9 cellular contexts compared by ENCODE assay signal in the genomic region with DNA sequence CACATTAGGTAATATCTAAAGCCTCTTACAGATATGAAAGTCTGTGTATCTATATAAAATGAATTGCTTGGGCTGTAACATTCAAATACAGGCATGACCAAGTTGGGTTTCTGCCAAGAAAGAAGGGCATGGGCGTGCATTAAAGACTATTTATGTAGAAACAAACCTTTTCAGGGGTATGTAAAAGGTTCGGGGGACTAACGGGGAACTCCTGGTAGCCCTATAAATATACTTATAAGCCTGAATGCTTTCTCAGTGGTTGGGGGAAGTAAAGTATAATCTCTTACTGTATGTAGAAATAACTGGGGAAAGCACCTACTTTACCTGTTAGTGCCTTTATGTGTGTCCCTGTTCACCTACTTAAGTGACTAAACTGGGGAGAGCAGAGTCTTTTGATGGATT.
DNase-seq lines count a peak whose midpoint lies in the region; ATAC-seq and TF ChIP-seq lines count a peak whose summit lies in the region.
"Had no signal": no experiment of that assay in that cellular context is flagged by ENCODE, and none has a peak within 500 bp of the region (broad histone marks: within the 10 kb centered on the region; RNA-seq: fewer than 3 reads in every experiment).

No MANE protein-coding gene starts in this region.

- H3K36me3 ChIP-seq in OCI-LY3 (replicated peaks; ENCODE audit: low read depth, low read length) (no peaks in the 10 kb centered on the region), transverse colon (no peaks in the 10 kb centered on the region), MG63 (no peaks in the 10 kb centered on the region)
- H3K36me3 ChIP-seq in effector memory CD4-positive, alpha-beta T cell (ENCODE audit: control insufficient read depth, insufficient read depth, low read length): no peaks in the 10 kb centered on the region
- H3K36me3 ChIP-seq: HAP-1 had no signal

- no peak for TF ChIP-seq POLR2A in transverse colon (IDR thresholded peaks at IDR 0.05)

- H3K4me3 ChIP-seq in OCI-LY3 (ENCODE audit: low read length) (no peak overlapping the region), transverse colon (no peak overlapping the region), MG63 (no peak overlapping the region)
- H3K4me3 ChIP-seq in effector memory CD4-positive, alpha-beta T cell (ENCODE audit: insufficient read depth, low read depth, low read length, poor library complexity, severe bottlenecking): no peak overlapping the region
- H3K4me3 ChIP-seq: HAP-1 had no signal

- ATAC-seq in HG02852 (IDR thresholded peaks at IDR 0.05; ENCODE audit: unreplicated experiment): peak; percentile 98

- H2AFZ ChIP-seq in OCI-LY3 (ENCODE audit: low read depth, low read length): no peak overlapping the region

- H4K20me1 ChIP-seq in OCI-LY3 (ENCODE audit: insufficient read depth, low read length): no peaks in the 10 kb centered on the region

- peak; percentile 32 for DNase-seq in stimulated activated CD4-positive, alpha-beta T cell treated with anti-CD3 and anti-CD28 coated beads, Interleukin-15, amount 100 ng/mL, for 24 hours
- no peak for DNase-seq in stimulated activated CD4-positive, alpha-beta T cell treated with anti-CD3 and anti-CD28 coated beads, Interleukin-1b, Interleukin-23, amount 100 ng/mL, for 48 hours
- DNase-seq in transverse colon (peak; percentile 39), SHP77 treated with DMSO at 0.1 percent for 48 hours (lab: John Stamatoyannopoulos, UW) (no peak), MG63 (no peak)
- DNase-seq in effector memory CD4-positive, alpha-beta T cell: no peak

- no peaks in the 10 kb centered on the region for H3K27me3 ChIP-seq in OCI-LY3 (ENCODE audit: low read depth, low read length)
- no peaks in the 10 kb centered on the region for H3K27me3 ChIP-seq in transverse colon
- no peaks in the 10 kb centered on the region for H3K27me3 ChIP-seq in effector memory CD4-positive, alpha-beta T cell (replicated peaks; ENCODE audit: control insufficient read depth, insufficient read depth, low read length, poor library complexity, severe bottlenecking)
- no peaks in the 10 kb centered on the region for H3K27me3 ChIP-seq in MG63

- peak overlapping the region; percentile 98 for H3K27ac ChIP-seq in OCI-LY3 (ENCODE audit: low read length)
- peak overlapping the region; percentile 74 to 85 (median 80) for H3K27ac ChIP-seq in transverse colon
- H3K27ac ChIP-seq in effector memory CD4-positive, alpha-beta T cell (ENCODE audit: insufficient read depth, low read length, poor library complexity, severe bottlenecking): no peak overlapping the region

- no peak for TF ChIP-seq CTCF in OCI-LY3 (IDR thresholded peaks at IDR 0.05; ENCODE audit: low read depth, low read length)
- no peak for TF ChIP-seq CTCF in transverse colon (IDR thresholded peaks at IDR 0.05)

- in situ Hi-C loops in transverse colon (cut with MboI; ENCODE audit: low pct_ligation_motif_present in 1 of 4, low pct_unique_long_range_greater_than_20kb in 1 of 4, low sequenced_read_pairs in 3 of 4): loop anchor here in 2 of 4 donors (10.0 to 25.0 kb wide), 4 partner anchors 157 to 297 kb away; a partner anchor contains a TSS

- H3K79me2 ChIP-seq in OCI-LY3 (ENCODE audit: low read length): peaks cover 19% of the 10 kb centered on the region

- H3K4me2 ChIP-seq in OCI-LY3 (ENCODE audit: low read length): peak overlapping the region; percentile 57

- TF ChIP-seq EP300 in transverse colon (IDR thresholded peaks at IDR 0.05; ENCODE audit: low read depth): no peak

- no peaks in the 10 kb centered on the region for H3K9me3 ChIP-seq in OCI-LY3 (ENCODE audit: insufficient read depth, low read length)
- H3K9me3 ChIP-seq in transverse colon: no peaks in the 10 kb centered on the region
- H3K9me3 ChIP-seq in effector memory CD4-positive, alpha-beta T cell (ENCODE audit: control insufficient read depth, low read length): no peaks in the 10 kb centered on the region
- H3K9me3 ChIP-seq in MG63: no peaks in the 10 kb centered on the region
- H3K9me3 ChIP-seq: HAP-1 had no signal

- peak overlapping the region; percentile 85 for H3K9ac ChIP-seq in OCI-LY3 (ENCODE audit: low read length)

- 39 to 48% methylated on average over 3 of the region's 3 CpGs for WGBS in transverse colon (ENCODE audit: low coverage in 1 of 2), 2 donors

- intact Hi-C loops in transverse colon (cut with DNase I; ENCODE audit: low total_unique reads): no loop called here

- H3K4me1 ChIP-seq in OCI-LY3 (ENCODE audit: low read length) (peaks cover 91% of the 10 kb centered on the region), transverse colon (peaks cover 14 to 70% (median 26%) of the 10 kb centered on the region in 4 donors)
- no peaks in the 10 kb centered on the region for H3K4me1 ChIP-seq in effector memory CD4-positive, alpha-beta T cell (ENCODE audit: control insufficient read depth, insufficient read depth, low read length, poor library complexity, severe bottlenecking)

Comparison
In these comparisons a context has a peak if more than half of its experiments do, and no peak if none do; other contexts are left out.
1. DNase-seq: peak in stimulated activated CD4-positive, alpha-beta T cell treated with anti-CD3 and anti-CD28 coated beads, Interleukin-15, amount 100 ng/mL, for 24 hours (single experiment) and transverse colon (single experiment); none in stimulated activated CD4-positive, alpha-beta T cell treated with anti-CD3 and anti-CD28 coated beads, Interleukin-1b, Interleukin-23, amount 100 ng/mL, for 48 hours (single experiment), effector memory CD4-positive, alpha-beta T cell (0 of 3), SHP77 treated with DMSO at 0.1 percent for 48 hours (single experiment) and MG63 (single experiment).